19 cellular contexts compared by ENCODE assay signal in the genomic region with DNA sequence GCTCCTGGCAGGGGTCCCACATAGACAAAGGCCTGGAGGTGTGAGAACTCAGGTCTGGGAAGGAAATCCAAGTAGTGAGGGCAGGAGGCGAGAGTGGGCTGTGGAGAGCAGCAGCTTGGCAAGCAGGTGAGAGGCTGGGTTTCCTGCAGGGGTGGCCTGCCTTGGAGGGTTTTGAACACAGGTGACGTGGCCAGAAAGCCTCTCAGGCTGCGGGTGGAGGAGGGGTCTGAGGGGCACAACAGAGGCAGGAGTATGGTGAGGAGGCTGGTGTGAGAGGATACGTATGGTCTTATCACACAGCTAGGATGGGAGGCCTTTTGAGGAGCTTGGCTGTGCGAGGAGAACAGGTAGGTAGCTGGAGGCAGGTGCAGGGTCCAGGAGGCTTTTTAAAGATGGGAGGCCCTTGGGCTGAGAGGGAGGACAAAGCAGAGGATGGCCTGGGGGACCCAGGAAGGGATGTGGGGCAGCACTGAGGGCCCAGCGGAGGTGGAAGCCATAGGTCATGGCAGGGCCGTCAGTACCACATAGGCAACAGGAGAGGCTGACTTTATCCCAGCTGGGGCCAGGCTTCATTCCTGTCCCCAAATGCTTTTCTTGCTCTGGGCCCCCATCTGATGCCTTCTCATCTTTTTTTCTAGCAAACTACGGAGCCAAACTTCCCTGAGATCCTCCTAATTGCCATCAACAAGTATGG.
A peak's percentile ranks its signal among the peaks of the same experiment; 100 is the strongest.
DNase-seq lines count a peak whose midpoint lies in the region; ATAC-seq and TF ChIP-seq lines count a peak whose summit lies in the region.
"Had no signal": no experiment of that assay in that cellular context is flagged by ENCODE, and none has a peak within 500 bp of the region (broad histone marks: within the 10 kb centered on the region; RNA-seq: fewer than 3 reads in every experiment).

No MANE protein-coding gene starts in this region.

- ATAC-seq in heart left ventricle (no peak), sciatic nerve (no peak), WTC11 (no peak)

- H3K36me3 Mint-ChIP-seq in neural crest cell (ENCODE audit: low read depth) (no peaks in the 10 kb centered on the region), WTC11 (no peaks in the 10 kb centered on the region)

- H3K4me3 Mint-ChIP-seq in neural crest cell (no peak overlapping the region), WTC11 (no peak overlapping the region)
- H3K4me3 Mint-ChIP-seq: CD14-positive monocyte had no signal

- no peaks in the 10 kb centered on the region for H3K27me3 ChIP-seq in right atrium auricular region
- H3K27me3 ChIP-seq in heart left ventricle = no peaks in the 10 kb centered on the region
- H3K27me3 ChIP-seq: Peyer's patch, SJSA1 had no signal

- H3K4me3 ChIP-seq in right atrium auricular region = no peak overlapping the region
- H3K4me3 ChIP-seq in heart left ventricle = no peak overlapping the region
- no peak overlapping the region for H3K4me3 ChIP-seq in coronary artery
- H3K4me3 ChIP-seq: Peyer's patch, SJSA1 had no signal

- no peak for TF ChIP-seq POLR2A in heart left ventricle (IDR thresholded peaks at IDR 0.05)

- H3K9me3 Mint-ChIP-seq in neural crest cell (peaks cover 8% of the 10 kb centered on the region), WTC11 (no peaks in the 10 kb centered on the region; the same call in 1 of the 2 replicates)
- H3K9me3 Mint-ChIP-seq: CD14-positive monocyte had no signal

- H3K27ac Mint-ChIP-seq in neural crest cell (ENCODE audit: unreplicated experiment) (peak overlapping the region; percentile 57), WTC11 (no peak overlapping the region)
- H3K27ac Mint-ChIP-seq: CD14-positive monocyte had no signal

- intact Hi-C loops in heart left ventricle (cut with DNase I) (no loop called here), sciatic nerve (cut with DNase I) (no loop called here)

- TF ChIP-seq CTCF in right atrium auricular region (IDR thresholded peaks at IDR 0.05) = no peak
- no peak for TF ChIP-seq CTCF in heart left ventricle (IDR thresholded peaks at IDR 0.05)
- no peak for TF ChIP-seq CTCF in coronary artery (IDR thresholded peaks at IDR 0.05)
- TF ChIP-seq CTCF in neural crest cell (conservative IDR thresholded peaks at IDR 0.05) = no peak
- TF ChIP-seq CTCF in WTC11 (IDR thresholded peaks at IDR 0.05) = no peak

- no peak overlapping the region for H3K27ac ChIP-seq in right atrium auricular region
- H3K27ac ChIP-seq in heart left ventricle = no peak overlapping the region
- no peak overlapping the region for H3K27ac ChIP-seq in coronary artery
- H3K27ac ChIP-seq: Peyer's patch, SJSA1 had no signal

- H3K4me1 ChIP-seq in right atrium auricular region (no peaks in the 10 kb centered on the region), heart left ventricle (no peaks in the 10 kb centered on the region)
- H3K4me1 ChIP-seq: Peyer's patch, SJSA1 had no signal

- WGBS in heart left ventricle, 4 donors = 88 to 93% (median 91%) methylated on average over 8 of the region's 8 CpGs

- H3K27me3 Mint-ChIP-seq in neural crest cell (ENCODE audit: low read depth) = no peaks in the 10 kb centered on the region
- H3K27me3 Mint-ChIP-seq in WTC11 (ENCODE audit: low read depth) = no peaks in the 10 kb centered on the region

- DNase-seq in right atrium auricular region (ENCODE audit: low spot score) = peak; percentile 44
- DNase-seq in heart left ventricle = no peak
- peak; percentile 64 for DNase-seq in coronary artery (ENCODE audit: low spot score)
- no peak for DNase-seq in neural crest cell (ENCODE audit: low read depth, low spot score)
- DNase-seq in sciatic nerve (ENCODE audit: low spot score) = no peak
- no peak for DNase-seq in WTC11 (ENCODE audit: low spot score)
- no peak for DNase-seq in NCI-H526 (lab: John Stamatoyannopoulos, UW)
- DNase-seq: AML-193; DMS79 treated with DMSO at 0.1 percent for 48 hours; KBM-7; NCI-H1417; NCI-H187; NCI-H2107; NCI-H446 treated with DMSO at 0.1 percent for 48 hours; NCI-H748 treated with DMSO at 0.1 percent for 48 hours; NK-92 treated with Interleukin-12 subunit alpha and Interleukin-12 subunit beta, amount 100 ng/mL, for 24 hours; Peyer's patch had no signal

- H3K4me1 Mint-ChIP-seq in neural crest cell (peaks cover 6% of the 10 kb centered on the region), WTC11 (no peaks in the 10 kb centered on the region)

- no peaks in the 10 kb centered on the region for H3K9me3 ChIP-seq in right atrium auricular region
- no peaks in the 10 kb centered on the region for H3K9me3 ChIP-seq in heart left ventricle
- H3K9me3 ChIP-seq: Peyer's patch, SJSA1 had no signal

- H3K36me3 ChIP-seq in right atrium auricular region (no peaks in the 10 kb centered on the region), heart left ventricle (peaks cover 0 to 5% (median 0%) of the 10 kb centered on the region in 9 donors)
- H3K36me3 ChIP-seq: Peyer's patch, SJSA1 had no signal

- POLR2A ChIA-PET in WTC11 (lab: Charles Lee) = no interaction called here

- CTCF ChIA-PET in WTC11 (lab: Charles Lee) = interaction anchor here (1.2 to 2.2 kb wide), 3 partner anchors 8 to 407 kb away, joined by 3 to 5 read pairs (median 3); no protein-coding TSS in a partner anchor

TF ChIP-seq in WTC11, 78 proteins besides CTCF, POLR2A, EP300 and RAD21 (continues in another document):
- TF ChIP-seq, protein P1, sequence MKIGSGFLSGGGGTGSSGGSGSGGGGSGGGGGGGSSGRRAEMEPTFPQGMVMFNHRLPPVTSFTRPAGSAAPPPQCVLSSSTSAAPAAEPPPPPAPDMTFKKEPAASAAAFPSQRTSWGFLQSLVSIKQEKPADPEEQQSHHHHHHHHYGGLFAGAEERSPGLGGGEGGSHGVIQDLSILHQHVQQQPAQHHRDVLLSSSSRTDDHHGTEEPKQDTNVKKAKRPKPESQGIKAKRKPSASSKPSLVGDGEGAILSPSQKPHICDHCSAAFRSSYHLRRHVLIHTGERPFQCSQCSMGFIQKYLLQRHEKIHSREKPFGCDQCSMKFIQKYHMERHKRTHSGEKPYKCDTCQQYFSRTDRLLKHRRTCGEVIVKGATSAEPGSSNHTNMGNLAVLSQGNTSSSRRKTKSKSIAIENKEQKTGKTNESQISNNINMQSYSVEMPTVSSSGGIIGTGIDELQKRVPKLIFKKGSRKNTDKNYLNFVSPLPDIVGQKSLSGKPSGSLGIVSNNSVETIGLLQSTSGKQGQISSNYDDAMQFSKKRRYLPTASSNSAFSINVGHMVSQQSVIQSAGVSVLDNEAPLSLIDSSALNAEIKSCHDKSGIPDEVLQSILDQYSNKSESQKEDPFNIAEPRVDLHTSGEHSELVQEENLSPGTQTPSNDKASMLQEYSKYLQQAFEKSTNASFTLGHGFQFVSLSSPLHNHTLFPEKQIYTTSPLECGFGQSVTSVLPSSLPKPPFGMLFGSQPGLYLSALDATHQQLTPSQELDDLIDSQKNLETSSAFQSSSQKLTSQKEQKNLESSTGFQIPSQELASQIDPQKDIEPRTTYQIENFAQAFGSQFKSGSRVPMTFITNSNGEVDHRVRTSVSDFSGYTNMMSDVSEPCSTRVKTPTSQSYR (CRISPR knock-in tag; IDR thresholded peaks at IDR 0.05) = no peak
- TF ChIP-seq, protein P2, sequence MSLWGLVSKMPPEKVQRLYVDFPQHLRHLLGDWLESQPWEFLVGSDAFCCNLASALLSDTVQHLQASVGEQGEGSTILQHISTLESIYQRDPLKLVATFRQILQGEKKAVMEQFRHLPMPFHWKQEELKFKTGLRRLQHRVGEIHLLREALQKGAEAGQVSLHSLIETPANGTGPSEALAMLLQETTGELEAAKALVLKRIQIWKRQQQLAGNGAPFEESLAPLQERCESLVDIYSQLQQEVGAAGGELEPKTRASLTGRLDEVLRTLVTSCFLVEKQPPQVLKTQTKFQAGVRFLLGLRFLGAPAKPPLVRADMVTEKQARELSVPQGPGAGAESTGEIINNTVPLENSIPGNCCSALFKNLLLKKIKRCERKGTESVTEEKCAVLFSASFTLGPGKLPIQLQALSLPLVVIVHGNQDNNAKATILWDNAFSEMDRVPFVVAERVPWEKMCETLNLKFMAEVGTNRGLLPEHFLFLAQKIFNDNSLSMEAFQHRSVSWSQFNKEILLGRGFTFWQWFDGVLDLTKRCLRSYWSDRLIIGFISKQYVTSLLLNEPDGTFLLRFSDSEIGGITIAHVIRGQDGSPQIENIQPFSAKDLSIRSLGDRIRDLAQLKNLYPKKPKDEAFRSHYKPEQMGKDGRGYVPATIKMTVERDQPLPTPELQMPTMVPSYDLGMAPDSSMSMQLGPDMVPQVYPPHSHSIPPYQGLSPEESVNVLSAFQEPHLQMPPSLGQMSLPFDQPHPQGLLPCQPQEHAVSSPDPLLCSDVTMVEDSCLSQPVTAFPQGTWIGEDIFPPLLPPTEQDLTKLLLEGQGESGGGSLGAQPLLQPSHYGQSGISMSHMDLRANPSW (CRISPR knock-in tag; conservative IDR thresholded peaks at IDR 0.05; ENCODE audit: low read depth) = no peak
- TF ChIP-seq TCF7 (CRISPR knock-in tag; IDR thresholded peaks at IDR 0.05; ENCODE audit: low read depth) (no peak), ZNF138 (CRISPR knock-in tag; conservative IDR thresholded peaks at IDR 0.05) (no peak), JAZF1 (CRISPR knock-in tag; IDR thresholded peaks at IDR 0.05) (no peak), MYBL2 (CRISPR knock-in tag; IDR thresholded peaks at IDR 0.05) (no peak), EMX1 (CRISPR knock-in tag; IDR thresholded peaks at IDR 0.05) (no peak), ETV6 (CRISPR knock-in tag; IDR thresholded peaks at IDR 0.05) (no peak), FOXP1 (CRISPR knock-in tag; IDR thresholded peaks at IDR 0.05; ENCODE audit: borderline replicate concordance) (no peak), PRRX2 (CRISPR knock-in tag; IDR thresholded peaks at IDR 0.05) (no peak), CREM (CRISPR knock-in tag; IDR thresholded peaks at IDR 0.05) (no peak)
- TF ChIP-seq, protein P3, sequence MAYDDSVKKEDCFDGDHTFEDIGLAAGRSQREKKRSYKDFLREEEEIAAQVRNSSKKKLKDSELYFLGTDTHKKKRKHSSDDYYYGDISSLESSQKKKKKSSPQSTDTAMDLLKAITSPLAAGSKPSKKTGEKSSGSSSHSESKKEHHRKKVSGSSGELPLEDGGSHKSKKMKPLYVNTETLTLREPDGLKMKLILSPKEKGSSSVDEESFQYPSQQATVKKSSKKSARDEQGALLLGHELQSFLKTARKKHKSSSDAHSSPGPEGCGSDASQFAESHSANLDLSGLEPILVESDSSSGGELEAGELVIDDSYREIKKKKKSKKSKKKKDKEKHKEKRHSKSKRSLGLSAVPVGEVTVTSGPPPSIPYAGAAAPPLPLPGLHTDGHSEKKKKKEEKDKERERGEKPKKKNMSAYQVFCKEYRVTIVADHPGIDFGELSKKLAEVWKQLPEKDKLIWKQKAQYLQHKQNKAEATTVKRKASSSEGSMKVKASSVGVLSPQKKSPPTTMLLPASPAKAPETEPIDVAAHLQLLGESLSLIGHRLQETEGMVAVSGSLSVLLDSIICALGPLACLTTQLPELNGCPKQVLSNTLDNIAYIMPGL (CRISPR knock-in tag; IDR thresholded peaks at IDR 0.05) = no peak

Comparison
In these comparisons a context has a peak if more than half of its experiments do, and no peak if none do; other contexts are left out.
1. DNase-seq: peak in right atrium auricular region (single experiment) and coronary artery (single experiment); none in heart left ventricle (0 of 5), neural crest cell (single experiment), sciatic nerve (single experiment), WTC11 (single experiment) and NCI-H526 (0 of 2).